Comparison of ENCODE assay signal across 9 cellular contexts in the genomic region with DNA sequence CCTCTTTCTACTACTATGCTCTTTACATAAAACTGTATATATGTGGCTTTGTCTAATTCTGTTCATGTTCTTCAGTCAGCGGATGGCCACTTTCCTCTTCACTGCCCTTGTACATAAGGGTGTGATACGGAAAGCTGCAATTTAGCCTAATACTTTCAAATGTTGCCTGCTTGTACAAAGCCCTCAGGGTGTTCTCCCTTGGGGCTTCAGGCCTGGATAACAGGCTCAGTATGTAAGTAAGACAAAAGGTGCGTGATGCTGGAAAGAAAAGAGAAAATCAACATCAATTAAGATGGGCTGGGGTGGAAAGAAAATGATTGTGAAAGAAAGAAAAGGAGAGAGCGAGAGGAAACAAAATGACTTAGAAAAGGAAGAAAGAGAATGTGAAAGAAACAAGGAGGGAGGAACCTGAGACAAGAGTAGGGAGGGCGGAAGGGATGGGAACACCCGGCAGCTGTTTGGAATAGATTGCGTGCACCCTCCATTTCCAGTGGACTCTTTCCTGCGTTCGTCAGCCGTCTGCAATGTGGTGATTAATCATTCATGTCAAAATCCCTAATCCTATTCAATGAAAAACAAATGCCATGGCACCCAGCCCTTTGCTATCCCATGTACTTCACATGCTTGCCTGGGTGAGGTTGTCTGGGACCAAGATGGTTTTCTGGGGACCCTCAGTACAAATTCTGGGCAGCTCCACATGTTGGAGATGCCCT.
A peak's percentile ranks its signal among the peaks of the same experiment; 100 is the strongest.
DNase-seq lines count a peak whose midpoint lies in the region; ATAC-seq and TF ChIP-seq lines count a peak whose summit lies in the region.
"Had no signal": no experiment of that assay in that cellular context is flagged by ENCODE, and none has a peak within 500 bp of the region (broad histone marks: within the 10 kb centered on the region; RNA-seq: fewer than 3 reads in every experiment).

No MANE protein-coding gene starts in this region.

- H4K20me1 ChIP-seq in smooth muscle cell (ENCODE audit: low read depth) = no peaks in the 10 kb centered on the region

- H3K9ac ChIP-seq in smooth muscle cell (ENCODE audit: low read depth) = peak overlapping the region; percentile 67

- H3K4me3 ChIP-seq in HAP-1 = no peak overlapping the region
- no peak overlapping the region for H3K4me3 ChIP-seq in heart right ventricle
- no peak overlapping the region for H3K4me3 ChIP-seq in smooth muscle cell

- DNase-seq in HAP-1 (ENCODE audit: low spot score in 2 of 2) = peak; percentile 54 to 66
- peak; percentile 18 to 44 for DNase-seq in heart right ventricle
- DNase-seq in smooth muscle cell (lab: John Stamatoyannopoulos, UW; ENCODE audit: unreplicated experiment) = no peak
- DNase-seq in T-helper 1 cell = no peak
- DNase-seq in medulla oblongata (ENCODE audit: extremely low spot score) = no peak
- DNase-seq: activated gamma-delta T cell treated with Interleukin-2 at 50 U/mL for 16 hours had no signal

- H3K79me2 ChIP-seq in smooth muscle cell (ENCODE audit: low read depth) = no peaks in the 10 kb centered on the region

- H3K4me1 ChIP-seq in HAP-1 (peaks cover 7% of the 10 kb centered on the region), heart right ventricle (peaks cover 0 to 14% (median 0%) of the 10 kb centered on the region in 9 donors), smooth muscle cell (ENCODE audit: low read depth) (peaks cover 16% of the 10 kb centered on the region)

- H3F3A ChIP-seq in smooth muscle cell (ENCODE audit: low read depth) = peaks cover 5% of the 10 kb centered on the region

- peak overlapping the region; percentile 56 for H3K4me2 ChIP-seq in smooth muscle cell

- no peaks in the 10 kb centered on the region for H3K9me3 ChIP-seq in HAP-1
- H3K9me3 ChIP-seq in heart right ventricle = no peaks in the 10 kb centered on the region
- H3K9me3 ChIP-seq in smooth muscle cell (replicated peaks; ENCODE audit: low read depth) = no peaks in the 10 kb centered on the region

- intact Hi-C loops in heart right ventricle (cut with DNase I) = no loop called here

- H3K27me3 ChIP-seq in HAP-1 (ENCODE audit: low read depth) = no peaks in the 10 kb centered on the region
- no peaks in the 10 kb centered on the region for H3K27me3 ChIP-seq in heart right ventricle
- H3K27me3 ChIP-seq in smooth muscle cell (ENCODE audit: low read depth) = no peaks in the 10 kb centered on the region

- 76 to 80% methylated on average over 10 of the region's 10 CpGs for WGBS in heart right ventricle, 2 donors
- WGBS in smooth muscle cell (ENCODE audit: low lambda C conversion rate) = 75% methylated on average over 10 of the region's 10 CpGs

- TF ChIP-seq CTCF in VCaP (conservative IDR thresholded peaks at IDR 0.05) = no peak
- no peak for TF ChIP-seq CTCF in heart right ventricle (IDR thresholded peaks at IDR 0.05)
- TF ChIP-seq CTCF in smooth muscle cell (IDR thresholded peaks at IDR 0.05; ENCODE audit: borderline replicate concordance, insufficient read depth, poor library complexity, severe bottlenecking) = no peak

- H3K36me3 ChIP-seq in HAP-1 (replicated peaks) (no peaks in the 10 kb centered on the region), heart right ventricle (no peaks in the 10 kb centered on the region), smooth muscle cell (ENCODE audit: low read depth) (no peaks in the 10 kb centered on the region)

- H3K27ac ChIP-seq in VCaP = peak overlapping the region; percentile 40
- H3K27ac ChIP-seq in heart right ventricle = peak overlapping the region in 9 of 10 donors; percentile 31 to 72 (median 61)
- peak overlapping the region; percentile 91 for H3K27ac ChIP-seq in smooth muscle cell (ENCODE audit: low read depth)

- in situ Hi-C loops in HAP-1 (cut with MboI; ENCODE audit: low sequenced_read_pairs) = no loop called here

- ATAC-seq in heart right ventricle (peak; percentile 57 to 95 (median 86)), GM21619 (IDR thresholded peaks at IDR 0.05; ENCODE audit: unreplicated experiment) (no peak), HG03135 (IDR thresholded peaks at IDR 0.05; ENCODE audit: unreplicated experiment) (no peak)

- H2AFZ ChIP-seq in smooth muscle cell (ENCODE audit: low read depth) = peak overlapping the region; percentile 37

Comparison
In these comparisons a context has a peak if more than half of its experiments do, and no peak if none do; other contexts are left out.
1. DNase-seq: peak in HAP-1 (2 of 2) and heart right ventricle (2 of 2); none in smooth muscle cell (single experiment), T-helper 1 cell (0 of 5) and medulla oblongata (single experiment).
2. H3K27ac ChIP-seq: peak in every context shown above with its lines; median percentile 91 in smooth muscle cell; 61 in heart right ventricle; 40 in VCaP.
3. ATAC-seq: peak in heart right ventricle (8 of 8); none in GM21619 (single experiment) and HG03135 (single experiment).